In the genomic region with DNA sequence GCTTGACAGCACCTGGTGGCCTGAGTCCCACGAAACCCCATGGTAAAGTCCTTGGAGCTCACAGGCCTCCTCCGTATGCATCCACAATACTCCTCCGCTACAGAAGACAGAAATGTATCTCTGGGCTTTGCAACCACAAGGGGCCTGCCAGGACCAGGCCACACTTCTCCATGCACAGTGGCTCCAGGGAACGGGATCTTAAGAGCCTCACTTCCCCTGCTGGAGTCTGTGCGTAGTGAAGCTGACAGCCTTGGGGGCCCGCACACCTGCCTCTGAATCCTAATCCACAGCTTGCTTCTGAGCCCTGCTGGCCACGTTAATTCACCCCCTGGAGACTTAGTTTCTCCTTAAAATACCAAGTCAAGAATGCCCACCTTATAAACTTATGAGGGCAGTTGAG, we compare ENCODE assay signal across 21 cellular contexts.
DNase-seq lines count a peak whose midpoint lies in the region; ATAC-seq and TF ChIP-seq lines count a peak whose summit lies in the region.
"Had no signal": no experiment of that assay in that cellular context is flagged by ENCODE, and none has a peak within 500 bp of the region (broad histone marks: within the 10 kb centered on the region; RNA-seq: fewer than 3 reads in every experiment).

No MANE protein-coding gene starts in this region.

- no peaks in the 10 kb centered on the region for H3K36me3 Mint-ChIP-seq in GM23338 (ENCODE audit: low read depth)
- H3K36me3 Mint-ChIP-seq in activated CD8-positive, alpha-beta memory T cell treated with anti-CD3 and anti-CD28 coated beads, Interleukin-2, amount 10 ng/mL, durations not matched to agents 7 days and 5 days, result no peaks in the 10 kb centered on the region

- DNase-seq in GM23338 (ENCODE audit: low spot score), result peak; percentile 78
- peak; percentile 3 for DNase-seq in NT2/D1 (ENCODE audit: low read depth, low spot score)
- DNase-seq in cerebellar cortex (ENCODE audit: low spot score), result peak; percentile 12
- DNase-seq in mesendoderm, result peak; percentile 68
- no peak for DNase-seq in NCI-H1048 (lab: John Stamatoyannopoulos, UW)
- no peak for DNase-seq in EL
- no peak for DNase-seq in activated CD8-positive, alpha-beta memory T cell treated with anti-CD3 and anti-CD28 coated beads, Interleukin-2, amount 10 ng/mL, durations not matched to agents 7 days and 5 days
- DNase-seq in left cardiac atrium, result no peak
- DNase-seq: ACHN, AML-193, DMS79 treated with DMSO at 0.1 percent for 48 hours, GOT3, HFFc6, IMR-90, Karpas-422, NCI-H1105, NCI-H1694, NCI-H2081 treated with DMSO at 0.1 percent for 48 hours, OCI-M1, SIG-M5 had no signal

- no peak overlapping the region for H3K18ac ChIP-seq in mesendoderm (ENCODE audit: low read length)

- H3K79me2 ChIP-seq in GM23338 (replicated peaks; ENCODE audit: insufficient read depth) (no peaks in the 10 kb centered on the region), mesendoderm (ENCODE audit: control insufficient read depth, insufficient read depth, low read length) (no peaks in the 10 kb centered on the region)

- no peaks in the 10 kb centered on the region for H3K4me1 Mint-ChIP-seq in GM23338
- H3K4me1 Mint-ChIP-seq in activated CD8-positive, alpha-beta memory T cell treated with anti-CD3 and anti-CD28 coated beads, Interleukin-2, amount 10 ng/mL, durations not matched to agents 7 days and 5 days, result no peaks in the 10 kb centered on the region

- peaks cover 5% of the 10 kb centered on the region for H3K27me3 Mint-ChIP-seq in GM23338 (ENCODE audit: insufficient read depth, low read depth, poor library complexity)
- peaks cover 4% of the 10 kb centered on the region for H3K27me3 Mint-ChIP-seq in activated CD8-positive, alpha-beta memory T cell treated with anti-CD3 and anti-CD28 coated beads, Interleukin-2, amount 10 ng/mL, durations not matched to agents 7 days and 5 days

- no peak overlapping the region for H3K4me2 ChIP-seq in GM23338
- H3K4me2 ChIP-seq in mesendoderm (ENCODE audit: low read length), result no peak overlapping the region

- no peaks in the 10 kb centered on the region for H3K79me1 ChIP-seq in mesendoderm (ENCODE audit: low read length)

- no peak overlapping the region for H4K8ac ChIP-seq in mesendoderm (ENCODE audit: low read depth, low read length)

- H4K5ac ChIP-seq in mesendoderm (ENCODE audit: low read length), result no peak overlapping the region

- H3K4me1 ChIP-seq in GM23338 (ENCODE audit: insufficient read depth), result no peaks in the 10 kb centered on the region
- H3K4me1 ChIP-seq in NT2/D1 (ENCODE audit: insufficient read depth, insufficient read length), result peaks cover 2% of the 10 kb centered on the region
- H3K4me1 ChIP-seq in mesendoderm (ENCODE audit: control insufficient read depth, low read depth, low read length), result no peaks in the 10 kb centered on the region

- intact Hi-C loops in left cardiac atrium (cut with DNase I), result no loop called here

- H3K56ac ChIP-seq in mesendoderm (ENCODE audit: low read length), result no peak overlapping the region

- H3K4me3 Mint-ChIP-seq in GM23338, result no peak overlapping the region
- H3K4me3 Mint-ChIP-seq in activated CD8-positive, alpha-beta memory T cell treated with anti-CD3 and anti-CD28 coated beads, Interleukin-2, amount 10 ng/mL, durations not matched to agents 7 days and 5 days, result no peak overlapping the region
- H3K4me3 Mint-ChIP-seq: HFFc6 had no signal

- no peak overlapping the region for H2BK5ac ChIP-seq in mesendoderm (ENCODE audit: low read length)

- H3F3A ChIP-seq in GM23338 (replicated peaks; ENCODE audit: low read depth), result no peaks in the 10 kb centered on the region

- WGBS in mesendoderm (ENCODE audit: extremely low coverage, insufficient coverage, low lambda C conversion rate), result no CpG with 5 or more reads among the region's 7 CpGs

- TF ChIP-seq CTCF in GM23338 (conservative IDR thresholded peaks at IDR 0.05; ENCODE audit: low read depth in 2 of 2), result peak; percentile 16 to 25; a peak in 3 of 4 replicates

- ATAC-seq in GM23338 (peak; percentile 98), left cardiac atrium (no peak)
- no peak for ATAC-seq in activated CD8-positive, alpha-beta memory T cell treated with anti-CD3 and anti-CD28 coated beads, Interleukin-2, amount 10 ng/mL, durations not matched to agents 7 days and 5 days

- H3K27ac Mint-ChIP-seq in GM23338, result no peak overlapping the region
- no peak overlapping the region for H3K27ac Mint-ChIP-seq in activated CD8-positive, alpha-beta memory T cell treated with anti-CD3 and anti-CD28 coated beads, Interleukin-2, amount 10 ng/mL, durations not matched to agents 7 days and 5 days
- H3K27ac Mint-ChIP-seq: HFFc6 had no signal

- peaks cover 6% of the 10 kb centered on the region; the same call in 1 of the 3 replicates for H3K9me3 Mint-ChIP-seq in GM23338
- H3K9me3 Mint-ChIP-seq in activated CD8-positive, alpha-beta memory T cell treated with anti-CD3 and anti-CD28 coated beads, Interleukin-2, amount 10 ng/mL, durations not matched to agents 7 days and 5 days (ENCODE audit: low read depth), result no peaks in the 10 kb centered on the region

- CTCF ChIA-PET in activated CD8-positive, alpha-beta memory T cell treated with anti-CD3 and anti-CD28 coated beads, Interleukin-2, amount 10 ng/mL, durations not matched to agents 7 days and 5 days (lab: Charles Lee), result no interaction called here

- no peak overlapping the region for H3K4ac ChIP-seq in mesendoderm (ENCODE audit: low read depth, low read length)

- H2AFZ ChIP-seq in GM23338, result peak overlapping the region; percentile 63

- H2BK120ac ChIP-seq in mesendoderm (ENCODE audit: low read depth, low read length), result no peak overlapping the region

- H2BK15ac ChIP-seq in mesendoderm (replicated peaks; ENCODE audit: low read depth), result no peak overlapping the region

- H4K20me1 ChIP-seq in GM23338 (replicated peaks; ENCODE audit: insufficient read depth), result no peaks in the 10 kb centered on the region

- no peak overlapping the region for H3K9ac ChIP-seq in NT2/D1 (ENCODE audit: insufficient read length, low read depth)
- no peak overlapping the region for H3K9ac ChIP-seq in mesendoderm (ENCODE audit: low read length)

- H3K9me2 ChIP-seq in GM23338 (ENCODE audit: insufficient read depth), result no peaks in the 10 kb centered on the region

- no peaks in the 10 kb centered on the region for H3K9me3 ChIP-seq in NT2/D1 (ENCODE audit: insufficient read depth, low read length)

- H3K27me3 ChIP-seq in GM23338 (ENCODE audit: insufficient read depth) (no peaks in the 10 kb centered on the region), NT2/D1 (ENCODE audit: insufficient read depth, insufficient read length) (no peaks in the 10 kb centered on the region), mesendoderm (ENCODE audit: insufficient read depth, low read length, poor library complexity) (no peaks in the 10 kb centered on the region)

- H3K23ac ChIP-seq in mesendoderm (ENCODE audit: low read length), result no peak overlapping the region

- H3K36me3 ChIP-seq in GM23338 (ENCODE audit: insufficient read depth) (no peaks in the 10 kb centered on the region), NT2/D1 (ENCODE audit: insufficient read depth, insufficient read length, low read length) (no peaks in the 10 kb centered on the region), mesendoderm (ENCODE audit: control insufficient read depth, insufficient read depth, low read length) (no peaks in the 10 kb centered on the region)

- H3K27ac ChIP-seq in GM23338 (ENCODE audit: low read depth) (no peak overlapping the region), mesendoderm (ENCODE audit: low read depth, low read length) (no peak overlapping the region)
- H3K27ac ChIP-seq: C4-2B had no signal

- H2AK5ac ChIP-seq in mesendoderm (ENCODE audit: low read length), result no peak overlapping the region

- H3K4me3 ChIP-seq in GM23338, result no peak overlapping the region
- no peak overlapping the region for H3K4me3 ChIP-seq in NT2/D1 (ENCODE audit: insufficient read length, low read depth)
- no peak overlapping the region for H3K4me3 ChIP-seq in mesendoderm (ENCODE audit: low read length)

TF ChIP-seq in GM23338, 12 proteins besides CTCF, POLR2A, EP300 and RAD21 (continues in another document):
- TF ChIP-seq CREB1 (CRISPR knock-in tag; IDR thresholded peaks at IDR 0.05; ENCODE audit: low read depth) (no peak), EZH2phosphoT487 (IDR thresholded peaks at IDR 0.05; ENCODE audit: unreplicated experiment) (no peak), ZNF331 (CRISPR knock-in tag; IDR thresholded peaks at IDR 0.05; ENCODE audit: low read depth) (no peak), JUNB (IDR thresholded peaks at IDR 0.05; ENCODE audit: unreplicated experiment) (no peak), ETS1 (IDR thresholded peaks at IDR 0.05) (no peak), POLR2AphosphoS5 (IDR thresholded peaks at IDR 0.05; ENCODE audit: low read depth) (no peak), ZNF114 (CRISPR knock-in tag; IDR thresholded peaks at IDR 0.05) (no peak), NANOG (IDR thresholded peaks at IDR 0.05; ENCODE audit: borderline replicate concordance) (no peak), STAT1 (IDR thresholded peaks at IDR 0.05; ENCODE audit: unreplicated experiment) (no peak)

Comparison
In these comparisons a context has a peak if more than half of its experiments do, and no peak if none do; other contexts are left out.
1. DNase-seq: peak in GM23338 (single experiment), NT2/D1 (single experiment), cerebellar cortex (single experiment) and mesendoderm (single experiment); none in NCI-H1048 (single experiment), EL (single experiment), activated CD8-positive, alpha-beta memory T cell treated with anti-CD3 and anti-CD28 coated beads, Interleukin-2, amount 10 ng/mL, durations not matched to agents 7 days and 5 days (single experiment) and left cardiac atrium (single experiment).